7 cellular contexts compared by ENCODE assay signal in genomic region chr13:56396318-56396717, GRCh38.
"Had no signal": no experiment of that assay in that cellular context is flagged by ENCODE, and none has a peak within 500 bp of the region (broad histone marks: within the 10 kb centered on the region; RNA-seq: fewer than 3 reads in every experiment).

No MANE protein-coding gene starts in this region.

- H3K27ac Mint-ChIP-seq: IgD-negative memory B cell had no signal

- H3K4me3 Mint-ChIP-seq: IgD-negative memory B cell had no signal

- H3K36me3 Mint-ChIP-seq: IgD-negative memory B cell had no signal

- H3K27me3 Mint-ChIP-seq: IgD-negative memory B cell had no signal

- DNase-seq: IMR-90, KBM-7, KG1 had no signal

- H3K27ac ChIP-seq: HL-60 had no signal

- H3K4me3 ChIP-seq: K562 had no signal

- ATAC-seq: HepG2, K562 had no signal

- H3K4me1 Mint-ChIP-seq: IgD-negative memory B cell had no signal
